Comparison of ENCODE assay signal across 24 cellular contexts in genomic region chr11:64352099-64353005, GRCh38. TPM values are rescaled to one million over a fixed set of nuclear protein-coding genes. Genes with fewer than 3 reads are reported as not detected.
DNase-seq lines count a peak whose midpoint lies in the region.
"Had no signal": no experiment of that assay in that cellular context is flagged by ENCODE, and none has a peak within 500 bp of the region (broad histone marks: within the 10 kb centered on the region; RNA-seq: fewer than 3 reads in every experiment).

No MANE protein-coding gene starts in this region.

- H3K79me1 ChIP-seq in mesenchymal stem cell (replicated peaks; ENCODE audit: low read length, poor library complexity, severe bottlenecking), result no peaks in the 10 kb centered on the region

- no peak overlapping the region for H2BK120ac ChIP-seq in mesenchymal stem cell (ENCODE audit: low read depth, low read length)

- no peak overlapping the region for H3K23ac ChIP-seq in mesenchymal stem cell (ENCODE audit: low read length in 2 of 2)

- peaks cover 0 to 10% of the 10 kb centered on the region in 2 experiments for H3K27me3 ChIP-seq in mesenchymal stem cell (ENCODE audit: control insufficient read depth in 1 of 2, insufficient read depth in 1 of 2, low read length in 2 of 2)
- H3K27me3 ChIP-seq: cardiac muscle cell, dorsolateral prefrontal cortex, pancreas, right atrium auricular region had no signal

- no peaks in the 10 kb centered on the region for H3K36me3 ChIP-seq in mesenchymal stem cell (ENCODE audit: control insufficient read depth in 1 of 2, insufficient read depth in 2 of 2, low read depth in 1 of 2, low read length in 2 of 2)
- H3K36me3 ChIP-seq: cardiac muscle cell, pancreas, right atrium auricular region had no signal

- no peak overlapping the region for H2AFZ ChIP-seq in mesenchymal stem cell (ENCODE audit: low read depth, low read length)
- H2AFZ ChIP-seq: PC-9 had no signal

- WGBS in mesenchymal stem cell, result 91% methylated on average over 32 of the region's 34 CpGs

- no peak overlapping the region for H3K18ac ChIP-seq in mesenchymal stem cell (ENCODE audit: low read depth in 1 of 2, low read length in 2 of 2)

- no peaks in the 10 kb centered on the region for H3K9me3 ChIP-seq in mesenchymal stem cell (ENCODE audit: control insufficient read depth, low read length)
- H3K9me3 ChIP-seq: pancreas, right atrium auricular region had no signal

- H3K9ac ChIP-seq in mesenchymal stem cell (ENCODE audit: low read length), result no peak overlapping the region

- peak in 2 of 3 experiments; percentile 90 to 92 for DNase-seq in NCI-H1417 (lab: John Stamatoyannopoulos, UW)
- DNase-seq in NCI-H1417 treated with DMSO at 0.1 percent for 48 hours (lab: John Stamatoyannopoulos, UW), result no peak
- DNase-seq in NCI-H1092 (lab: John Stamatoyannopoulos, UW), result peak; percentile 66
- DNase-seq in NCI-H774 (lab: John Stamatoyannopoulos, UW), result peak; percentile 32
- DNase-seq in mesenchymal stem cell, result no peak
- DNase-seq in activated CD4-positive, alpha-beta T cell treated with anti-CD3 and anti-CD28 coated beads, Interleukin-2, amount 50 U/mL, for 1 hour, result no peak
- DNase-seq in activated CD4-positive, alpha-beta T cell treated with anti-CD3 and anti-CD28 coated beads for 1 hour, result no peak
- no peak for DNase-seq in MV-4-11 (lab: John Stamatoyannopoulos, UW)
- DNase-seq: activated CD4-positive, alpha-beta T cell treated with anti-CD3 and anti-CD28 coated beads for 36 hours; activated naive CD4-positive, alpha-beta T cell treated with anti-CD3 and anti-CD28 coated beads, Interleukin-2, amount 10 ng/mL, durations not matched to agents 7 days and 5 days; activated T-cell treated with anti-CD3 and anti-CD28 coated beads, Interleukin-2, amount 50 U/mL, for 48 hours; amygdala; EL; naive thymus-derived CD4-positive, alpha-beta T cell; NCI-H2171; PC-9; SIG-M5; stimulated activated CD8-positive, alpha-beta memory T cell treated with anti-CD3 and anti-CD28 coated beads, Interleukin-4, amount 100 ng/mL, for 48 hours; T-cell had no signal

- H3K4me1 ChIP-seq in mesenchymal stem cell (ENCODE audit: control insufficient read depth, insufficient read depth, low read depth, low read length), result peaks cover 24% of the 10 kb centered on the region

- H3K4me2 ChIP-seq in mesenchymal stem cell (ENCODE audit: low read length, poor library complexity, severe bottlenecking), result no peak overlapping the region
- H3K4me2 ChIP-seq: PC-9 had no signal

- no peak overlapping the region for H2BK5ac ChIP-seq in mesenchymal stem cell (ENCODE audit: low read depth, low read length, poor library complexity, severe bottlenecking)

- H4K8ac ChIP-seq in mesenchymal stem cell (ENCODE audit: low read length), result no peak overlapping the region

- no peak overlapping the region for H3K4me3 ChIP-seq in mesenchymal stem cell (ENCODE audit: insufficient read depth in 1 of 2, low read depth in 1 of 2, low read length in 2 of 2)
- H3K4me3 ChIP-seq: cardiac muscle cell, K562, pancreas, PC-9, right atrium auricular region had no signal

- H2AK5ac ChIP-seq in mesenchymal stem cell (ENCODE audit: low read length, severe bottlenecking), result no peak overlapping the region

- H3K4ac ChIP-seq in mesenchymal stem cell (ENCODE audit: low read depth in 1 of 2, low read length in 2 of 2), result no peak overlapping the region

- peak overlapping the region in 1 of 2 experiments; percentile 35 for H2BK12ac ChIP-seq in mesenchymal stem cell (ENCODE audit: low read length in 2 of 2)

- peak overlapping the region; percentile 9 for H2BK15ac ChIP-seq in mesenchymal stem cell (ENCODE audit: low read depth, poor library complexity, severe bottlenecking)

- no peak overlapping the region for H3K14ac ChIP-seq in mesenchymal stem cell (ENCODE audit: low read length in 2 of 2)

- H4K91ac ChIP-seq in mesenchymal stem cell (ENCODE audit: low read length), result no peak overlapping the region

- no peak overlapping the region for H3K27ac ChIP-seq in mesenchymal stem cell (ENCODE audit: low read length, poor library complexity, severe bottlenecking)
- H3K27ac ChIP-seq: cardiac muscle cell, pancreas, PC-9, right atrium auricular region had no signal

RNA-seq across cellular contexts. Expression of gene RPS6KA4, which starts 6.6 kb away (rescaled TPM):
- polyA plus RNA-seq in mesenchymal stem cell (2013, experiment 1 of 2), result 23.7 TPM
- polyA plus RNA-seq in mesenchymal stem cell (2013, experiment 2 of 2), result 21.3 TPM

RNA-seq across cellular contexts. Expression of gene CCDC88B, which starts 12.3 kb away (rescaled TPM):
- polyA plus RNA-seq in mesenchymal stem cell (2013, experiment 1 of 2), result 2.0 TPM
- polyA plus RNA-seq in mesenchymal stem cell (2013, experiment 2 of 2), result 1.8 TPM

RNA-seq across cellular contexts. Expression of gene PRDX5, which starts 34.4 kb away (rescaled TPM):
- polyA plus RNA-seq in mesenchymal stem cell (2013, experiment 1 of 2), result 235 TPM
- polyA plus RNA-seq in mesenchymal stem cell (2013, experiment 2 of 2), result 233 TPM

RNA-seq across cellular contexts. Expression of gene TRMT112, which starts 35.0 kb away (rescaled TPM):
- polyA plus RNA-seq in mesenchymal stem cell (2013, experiment 1 of 2), result 364 TPM
- 351 TPM for polyA plus RNA-seq in mesenchymal stem cell (2013, experiment 2 of 2)

RNA-seq across cellular contexts. Expression of gene ESRRA, which starts 47.0 kb away (rescaled TPM):
- 10.7 TPM for polyA plus RNA-seq in mesenchymal stem cell (2013, experiment 1 of 2)
- polyA plus RNA-seq in mesenchymal stem cell (2013, experiment 2 of 2), result 10.7 TPM

Comparison
In these comparisons a context has a peak if more than half of its experiments do, and no peak if none do; other contexts are left out.
1. DNase-seq: peak in NCI-H1417 (2 of 3), NCI-H1092 (single experiment) and NCI-H774 (single experiment); none in NCI-H1417 treated with DMSO at 0.1 percent for 48 hours (single experiment), mesenchymal stem cell (single experiment), activated CD4-positive, alpha-beta T cell treated with anti-CD3 and anti-CD28 coated beads, Interleukin-2, amount 50 U/mL, for 1 hour (single experiment), activated CD4-positive, alpha-beta T cell treated with anti-CD3 and anti-CD28 coated beads for 1 hour (single experiment) and MV-4-11 (single experiment).